In the genomic region with DNA sequence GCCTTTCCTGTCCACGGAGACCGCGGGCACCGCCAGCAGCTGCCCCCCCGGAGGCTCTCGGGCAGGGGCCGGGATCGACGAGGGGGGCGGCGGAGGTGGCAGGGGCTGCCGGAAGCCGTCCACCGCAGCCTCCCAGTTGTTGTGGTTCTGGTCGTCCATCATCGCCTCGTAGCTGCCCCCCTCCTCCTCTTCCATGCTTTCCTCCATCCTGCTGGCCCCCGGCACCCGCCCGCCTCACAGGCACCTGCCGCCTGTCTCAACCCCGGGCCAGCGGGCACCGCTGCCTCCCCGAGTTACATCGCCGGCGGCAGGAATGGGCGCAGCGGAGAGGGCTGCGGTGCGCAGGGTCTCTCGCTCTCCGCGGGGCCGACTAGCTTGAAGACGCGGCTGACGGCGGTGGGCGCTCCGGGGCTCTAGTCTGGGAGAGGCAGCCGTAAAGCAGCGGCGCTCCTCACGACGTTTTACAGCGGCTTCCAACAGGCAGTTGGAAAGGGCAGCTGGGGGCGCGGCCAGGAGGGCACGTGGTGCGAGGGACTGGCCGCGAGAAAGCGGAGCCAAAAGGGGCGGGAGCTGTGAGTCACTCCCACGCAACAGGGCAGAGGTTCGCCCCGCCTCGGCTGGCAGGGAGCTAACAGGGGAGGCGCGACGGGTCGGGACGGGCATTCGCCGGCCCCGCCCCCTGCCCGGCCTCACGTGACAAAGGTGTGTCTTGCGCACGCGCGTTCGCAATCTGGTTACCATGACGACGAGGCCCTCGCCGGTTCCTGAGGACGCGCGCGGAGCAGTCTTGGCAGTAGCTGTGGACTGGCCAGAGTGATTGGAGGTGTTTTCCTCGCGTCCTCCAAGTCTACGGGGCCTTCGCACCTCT, we compare ENCODE assay signal across 8 cellular contexts. TPM values are rescaled to one million over a fixed set of nuclear protein-coding genes. Genes with fewer than 3 reads are reported as not detected.
DNase-seq lines count a peak whose midpoint lies in the region; ATAC-seq and TF ChIP-seq lines count a peak whose summit lies in the region.

A gene (minus strand): TSS at position 415 of the 868 bp plus-strand sequence. CDS start 208 bp downstream, at position 207.

- ATAC-seq in HG03439 (IDR thresholded peaks at IDR 0.05; ENCODE audit: unreplicated experiment), result peak; percentile 98

- H3K4me3 ChIP-seq in choroid plexus epithelial cell (ENCODE audit: low read depth, low read length) (peak within 1 kb of the TSS; percentile 99), kidney epithelial cell (ENCODE audit: low read depth, low read length) (peak within 1 kb of the TSS; percentile 94)

- TF ChIP-seq CTCF in choroid plexus epithelial cell (conservative IDR thresholded peaks at IDR 0.05; ENCODE audit: low read depth, low read length) (no peak), kidney epithelial cell (IDR thresholded peaks at IDR 0.05; ENCODE audit: insufficient read depth, low read length, poor library complexity, severe bottlenecking) (no peak)

- peak; percentile 77 for TF ChIP-seq POLR2A in GM19193 (IDR thresholded peaks at IDR 0.05; ENCODE audit: extremely low read depth, insufficient read depth, insufficient read length)

- H3K36me3 ChIP-seq in kidney epithelial cell (ENCODE audit: control insufficient read depth, insufficient read depth, low read length), result no peaks in the 10 kb centered on the region

- no peaks in the 10 kb centered on the region for H3K27me3 ChIP-seq in kidney epithelial cell (ENCODE audit: control insufficient read depth, insufficient read depth, low read length)

- DNase-seq in AML-193 (lab: John Stamatoyannopoulos, UW) (peak; percentile 95 to 97), NCI-H510A treated with DMSO at 0.1 percent for 48 hours (lab: John Stamatoyannopoulos, UW) (peak; percentile 97), choroid plexus epithelial cell (ENCODE audit: low read depth) (peak; percentile 100), kidney epithelial cell (ENCODE audit: low read depth) (peak; percentile 96)
- peak; percentile 97 to 99 for DNase-seq in activated CD4-positive, alpha-beta T cell treated with anti-CD3 and anti-CD28 coated beads for 24 hours (ENCODE audit: low read depth in 2 of 2)
- DNase-seq in stimulated activated CD4-positive, alpha-beta T cell treated with anti-CD3 and anti-CD28 coated beads, Interleukin-15, amount 100 ng/mL, for 48 hours (ENCODE audit: low read depth in 2 of 2), result peak; percentile 99

RNA-seq across cellular contexts. Expression of the gene that starts here (rescaled TPM):
- 34.1 and 35.0 TPM in 2 replicates for total RNA-seq in kidney epithelial cell

Comparison
In these comparisons a context has a peak if more than half of its experiments do, and no peak if none do; other contexts are left out.
1. Peak in every context shown above with its lines: DNase-seq, ATAC-seq and H3K4me3 ChIP-seq.